In the genomic region with DNA sequence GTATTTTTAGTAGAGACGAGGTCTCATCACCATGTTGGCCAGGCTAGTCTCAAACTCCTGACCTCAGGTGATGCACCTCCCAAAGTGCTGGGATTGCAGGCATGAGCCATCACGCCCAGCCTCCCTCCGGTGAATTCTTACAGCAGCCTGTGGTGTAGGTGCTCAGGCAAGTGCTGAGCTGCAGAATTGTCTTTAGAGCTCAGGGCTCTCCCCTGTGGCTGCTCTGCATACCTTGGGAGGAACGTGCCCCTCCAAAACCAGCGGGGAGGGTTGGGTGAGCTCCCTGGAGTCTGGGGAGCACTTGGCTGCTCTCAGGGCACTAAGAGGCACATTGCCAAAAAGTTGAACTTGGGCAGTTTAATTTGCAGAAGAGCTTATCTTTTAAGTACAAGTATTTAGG, we compare ENCODE assay signal across 7 cellular contexts.
"Had no signal": no experiment of that assay in that cellular context is flagged by ENCODE, and none has a peak within 500 bp of the region (broad histone marks: within the 10 kb centered on the region; RNA-seq: fewer than 3 reads in every experiment).

No MANE protein-coding gene starts in this region.

- H3K4me3 Mint-ChIP-seq: HFFc6 had no signal

- H3K27ac Mint-ChIP-seq: HFFc6 had no signal

- H3K4me1 ChIP-seq: HAP-1 had no signal

- ATAC-seq: HCT116, HepG2 had no signal

- H3K9me3 ChIP-seq: HAP-1 had no signal

- H3K4me3 ChIP-seq: HAP-1 had no signal

- H3K9me3 Mint-ChIP-seq: HFFc6 had no signal

- H3K27ac ChIP-seq: HL-60 had no signal

- DNase-seq: GOT3, H7, HFFc6 had no signal
